Comparison of ENCODE assay signal across 16 cellular contexts in genomic region chr20:37291724-37292126, GRCh38. TPM values are rescaled to one million over a fixed set of nuclear protein-coding genes. Genes with fewer than 3 reads are reported as not detected.
DNase-seq lines count a peak whose midpoint lies in the region; ATAC-seq, FAIRE-seq and TF ChIP-seq lines count a peak whose summit lies in the region.
"Had no signal": no experiment of that assay in that cellular context is flagged by ENCODE, and none has a peak within 500 bp of the region (broad histone marks: within the 10 kb centered on the region; RNA-seq: fewer than 3 reads in every experiment).

No MANE protein-coding gene starts in this region.

- FAIRE-seq in A549 (lab: Jason Lieb, UNC) = no peak
- FAIRE-seq: H54 had no signal

- no peak for TF ChIP-seq POLR2A in A549 (IDR thresholded peaks at IDR 0.05; ENCODE audit: low read length)

- H3K9me3 ChIP-seq in A549 = peaks cover 4% of the 10 kb centered on the region; the same call in 1 of the 3 replicates
- H3K9me3 ChIP-seq in DND-41 (ENCODE audit: insufficient read depth, low read length, severe bottlenecking) = no peaks in the 10 kb centered on the region

- H3K4me2 ChIP-seq in A549 = peak overlapping the region; percentile 72; the same call in 2 of the 3 replicates
- H3K4me2 ChIP-seq in DND-41 (ENCODE audit: insufficient read depth, low read length) = peak overlapping the region; percentile 92; the same call in 1 of the 2 replicates

- no peak for TF ChIP-seq RAD21 in A549 (conservative IDR thresholded peaks at IDR 0.05 in 1 of 2, IDR thresholded peaks at IDR 0.05 in 1 of 2)

- H2AFZ ChIP-seq in DND-41 (ENCODE audit: low read depth, low read length) = no peak overlapping the region

- no peak overlapping the region for H3K9ac ChIP-seq in DND-41 (ENCODE audit: low read depth, low read length)

- CTCF ChIA-PET in A549 (lab: Yijun Ruan, JAX) = no interaction called here

- H3K36me3 ChIP-seq in DND-41 (ENCODE audit: insufficient read depth, low read length) = peaks cover 28% of the 10 kb centered on the region

- intact Hi-C loops in head of caudate nucleus (cut with DNase I) = no loop called here

- H3K27ac ChIP-seq in A549 (peak overlapping the region; percentile 91 to 96; a peak in 4 of 6 replicates), DND-41 (ENCODE audit: low read length) (no peak overlapping the region), foreskin keratinocyte (peak overlapping the region; percentile 92)

- no peaks in the 10 kb centered on the region for H3K27me3 ChIP-seq in DND-41 (ENCODE audit: insufficient read depth, low read length, poor library complexity)
- H3K27me3 ChIP-seq in foreskin keratinocyte = no peaks in the 10 kb centered on the region

- peaks cover 50% of the 10 kb centered on the region for H3K4me1 ChIP-seq in A549
- H3K4me1 ChIP-seq in DND-41 (ENCODE audit: insufficient read depth, low read length) = peaks cover 27% of the 10 kb centered on the region
- H3K4me1 ChIP-seq in foreskin keratinocyte = peaks cover 38% of the 10 kb centered on the region

- no peak for TF ChIP-seq EP300 in A549 (IDR thresholded peaks at IDR 0.05)

- peaks cover 75% of the 10 kb centered on the region for H3K79me2 ChIP-seq in DND-41 (ENCODE audit: insufficient read depth, low read length)

- H3K4me3 ChIP-seq in A549 (no peak overlapping the region), DND-41 (ENCODE audit: low read depth in 1 of 2, low read length in 2 of 2) (no peak overlapping the region)

- WGBS in A549 (ENCODE audit: missing lambda C conversion rate) = 96% methylated on average over 6 of the region's 6 CpGs

- H4K20me1 ChIP-seq in DND-41 (ENCODE audit: insufficient read depth, low read length) = peaks cover 25% of the 10 kb centered on the region; the same call in 1 of the 2 replicates

- POLR2A ChIA-PET in A549 (lab: Yijun Ruan, JAX) = no interaction called here

- no peak for TF ChIP-seq CTCF in A549 (IDR thresholded peaks at IDR 0.05)
- no peak for TF ChIP-seq CTCF in DND-41 (IDR thresholded peaks at IDR 0.05; ENCODE audit: borderline replicate concordance, extremely low read depth, low read length, poor library complexity, severe bottlenecking)
- TF ChIP-seq CTCF in foreskin keratinocyte (conservative IDR thresholded peaks at IDR 0.05) = no peak

- ATAC-seq in A549 (no peak), DND-41 (ENCODE audit: insufficient read depth, low read depth) (no peak), HG03565 (IDR thresholded peaks at IDR 0.05; ENCODE audit: unreplicated experiment) (peak; percentile 36), foreskin keratinocyte (no peak), GM21515 (IDR thresholded peaks at IDR 0.05; ENCODE audit: unreplicated experiment) (no peak)
- ATAC-seq: left colon had no signal

- DNase-seq in A549 (ENCODE audit: low read depth in 1 of 2, low spot score in 1 of 2) = no peak
- no peak for DNase-seq in DND-41
- no peak for DNase-seq in foreskin keratinocyte
- DNase-seq in activated effector memory CD4-positive, alpha-beta T cell treated with Interleukin-2 at 50 U/mL for 16 hours = no peak
- no peak for DNase-seq in head of caudate nucleus
- DNase-seq in NCI-H1694 treated with DMSO at 0.1 percent for 48 hours (lab: John Stamatoyannopoulos, UW) = no peak
- DNase-seq: activated CD4-positive, alpha-beta T cell treated with anti-CD3 and anti-CD28 coated beads for 48 hours; effector CD4-positive, alpha-beta T cell; left colon; NCI-H187; NCI-H774; occipital lobe had no signal

TF ChIP-seq in A549, 52 proteins besides CTCF, POLR2A, EP300 and RAD21:
- TF ChIP-seq ZNF302 (CRISPR knock-in tag; IDR thresholded peaks at IDR 0.05) (no peak), ZSCAN20 (CRISPR knock-in tag; IDR thresholded peaks at IDR 0.05) (no peak), CBX2 (IDR thresholded peaks at IDR 0.05; ENCODE audit: borderline replicate concordance, low read depth) (no peak), TFCP2L1 (CRISPR knock-in tag; IDR thresholded peaks at IDR 0.05) (no peak), CBX8 (IDR thresholded peaks at IDR 0.05) (no peak), KDM5A (IDR thresholded peaks at IDR 0.05) (no peak), ZC3H11A (IDR thresholded peaks at IDR 0.05) (no peak), KDM1A (IDR thresholded peaks at IDR 0.05; ENCODE audit: low read depth) (no peak), NR3C1 (IDR thresholded peaks at IDR 0.05) (no peak), HOXB13 (CRISPR knock-in tag; IDR thresholded peaks at IDR 0.05; ENCODE audit: low read depth) (no peak)

RNA-seq across cellular contexts. Expression of gene MANBAL, which starts 2.3 kb away (rescaled TPM):
- polyA plus RNA-seq in A549 (2011; rRNA removed) = 104 and 131 TPM in 2 replicates
- 150 and 172 TPM in 2 replicates for polyA plus RNA-seq in A549 (2012; cell fraction: cytosol; rRNA removed)
- polyA plus RNA-seq in A549 (2012; cell fraction: nucleus; rRNA removed) = 85.9 and 115 TPM in 2 replicates
- 95.3 to 102 TPM (median 95.9 TPM) in 3 replicates for polyA plus RNA-seq in A549 (2017; fragmentation: RNase III; extraction: RNeasy Plus Mini Kit Qiagen cat#74134 plus additional on column Dnase treatment)
- polyA minus RNA-seq in A549 (2011; rRNA and poly(A)+ RNA removed) = 75.9 and 80.4 TPM in 2 replicates
- total RNA-seq in foreskin keratinocyte = 46.6 and 50.0 TPM in 2 replicates
- 87.1 and 96.4 TPM in 2 replicates for polyA plus RNA-seq in foreskin keratinocyte

RNA-seq across cellular contexts. Expression of gene GHRH, which starts 30.1 kb away (rescaled TPM):
- polyA plus RNA-seq in A549 (2011; rRNA removed) (not detected in 2 replicates), A549 (2017; fragmentation: RNase III; extraction: RNeasy Plus Mini Kit Qiagen cat#74134 plus additional on column Dnase treatment) (not detected in 3 replicates), foreskin keratinocyte (not detected in 2 replicates)
- polyA plus RNA-seq in A549 (2012; cell fraction: cytosol; rRNA removed) = not detected in 2 replicates
- not detected in 2 replicates for polyA plus RNA-seq in A549 (2012; cell fraction: nucleus; rRNA removed)
- not detected in 2 replicates for polyA minus RNA-seq in A549 (2011; rRNA and poly(A)+ RNA removed)
- not detected in 2 replicates for total RNA-seq in foreskin keratinocyte
- total RNA-seq: left colon, occipital lobe had no signal
- polyA plus RNA-seq: BJ had no signal

RNA-seq across cellular contexts. Expression of gene SRC, which starts 54.2 kb away (rescaled TPM):
- 154 and 212 TPM in 2 replicates for polyA plus RNA-seq in A549 (2011; rRNA removed)
- 122 and 170 TPM in 2 replicates for polyA plus RNA-seq in A549 (2012; cell fraction: cytosol; rRNA removed)
- 500 and 511 TPM in 2 replicates for polyA plus RNA-seq in A549 (2012; cell fraction: nucleus; rRNA removed)
- 133 to 139 TPM (median 134 TPM) in 3 replicates for polyA plus RNA-seq in A549 (2017; fragmentation: RNase III; extraction: RNeasy Plus Mini Kit Qiagen cat#74134 plus additional on column Dnase treatment)
- polyA minus RNA-seq in A549 (2011; rRNA and poly(A)+ RNA removed) = 278 and 313 TPM in 2 replicates
- 29.8 and 36.6 TPM in 2 replicates for total RNA-seq in foreskin keratinocyte
- polyA plus RNA-seq in foreskin keratinocyte = 22.2 and 26.2 TPM in 2 replicates
